Comparison of ENCODE assay signal across 1 cellular context in the genomic region with DNA sequence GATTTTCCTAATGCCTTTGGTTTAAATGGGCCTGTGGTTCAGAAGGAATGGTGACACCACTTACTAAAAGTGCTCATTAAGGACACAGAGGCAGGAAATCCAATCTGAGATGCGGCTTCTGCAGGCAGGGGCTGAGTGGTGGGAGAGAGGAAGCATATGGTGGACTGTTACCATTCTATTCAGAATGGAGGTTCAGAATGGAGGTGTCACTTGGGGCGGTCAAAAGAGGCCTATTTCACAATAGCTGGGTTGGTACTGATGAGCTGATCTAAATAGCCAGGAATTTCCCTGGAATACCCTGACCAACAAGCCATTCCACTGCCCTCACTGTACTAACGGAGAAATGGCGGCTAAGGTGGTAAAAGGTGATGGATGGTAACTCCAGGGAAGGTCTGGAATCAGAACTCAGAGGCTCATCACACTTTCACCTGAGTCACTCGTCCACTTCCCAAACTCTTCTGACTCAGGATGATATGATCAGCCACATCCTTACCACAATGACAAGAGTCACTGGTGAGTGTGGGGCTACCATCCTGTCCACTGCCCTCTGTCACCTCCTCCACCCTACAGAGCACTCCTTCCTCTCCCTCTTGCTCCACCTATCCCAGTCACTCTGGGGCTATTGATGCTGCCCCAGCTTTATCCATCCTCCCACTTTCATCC.
TF ChIP-seq lines count a peak whose summit lies in the region.

No MANE protein-coding gene starts in this region.

TF ChIP-seq in IMR-90, 13 proteins besides CTCF, POLR2A, EP300 and RAD21:
- TF ChIP-seq CHD1 (IDR thresholded peaks at IDR 0.05; ENCODE audit: low read depth, low read length): no peak
- TF ChIP-seq MAZ (IDR thresholded peaks at IDR 0.05; ENCODE audit: borderline replicate concordance, low read depth, low read length): no peak
- TF ChIP-seq FOS (IDR thresholded peaks at IDR 0.05; ENCODE audit: low read depth, low read length): no peak
- TF ChIP-seq CEBPB (IDR thresholded peaks at IDR 0.05; ENCODE audit: low read depth, low read length): peak; percentile 90
